ENCODE assay signal across 22 cellular contexts in genomic region chr14:106222736-106223135, GRCh38.
"Had no signal": no experiment of that assay in that cellular context is flagged by ENCODE, and none has a peak within 500 bp of the region (broad histone marks: within the 10 kb centered on the region; RNA-seq: fewer than 3 reads in every experiment).

No MANE protein-coding gene starts in this region.

- H3K36me3 Mint-ChIP-seq: activated naive CD8-positive, alpha-beta T cell treated with anti-CD3 and anti-CD28 coated beads for 36 hours had no signal

- H3K27me3 ChIP-seq: body of pancreas, esophagus squamous epithelium, right atrium auricular region, thyroid gland had no signal

- ATAC-seq: body of pancreas, heart right ventricle, WTC11 had no signal

- H3K9me3 ChIP-seq: body of pancreas, esophagus squamous epithelium, heart right ventricle, left ventricle myocardium inferior, right atrium auricular region, thyroid gland had no signal

- H3K4me3 Mint-ChIP-seq: activated CD4-positive, alpha-beta T cell treated with anti-CD3 and anti-CD28 coated beads, Interleukin-2, amount 10 ng/mL, durations not matched to agents 24 days and 14 days; activated naive CD8-positive, alpha-beta T cell treated with anti-CD3 and anti-CD28 coated beads for 36 hours; neural crest cell; WTC11 had no signal

- DNase-seq: activated CD4-positive, alpha-beta T cell treated with anti-CD3 and anti-CD28 coated beads, Interleukin-2, amount 10 ng/mL, durations not matched to agents 24 days and 14 days; activated naive CD8-positive, alpha-beta T cell treated with anti-CD3 and anti-CD28 coated beads for 36 hours; activated T-cell treated with anti-CD3 and anti-CD28 coated beads for 4 hours; body of pancreas; dermis blood vessel endothelial cell; effector memory CD4-positive, alpha-beta T cell; esophagus squamous epithelium; heart right ventricle; kidney glomerular epithelial cell; left ventricle myocardium inferior; mammary epithelial cell; midbrain; stimulated activated CD4-positive, alpha-beta T cell treated with anti-CD3 and anti-CD28 coated beads, Interleukin-12 subunit alpha, Interleukin-12 subunit beta, amount 100 ng/mL, for 4 hours; stimulated activated CD4-positive, alpha-beta T cell treated with anti-CD3 and anti-CD28 coated beads, Interleukin-1b, Interleukin-23, amount 100 ng/mL, for 48 hours; stimulated activated CD8-positive, alpha-beta memory T cell treated with anti-CD3 and anti-CD28 coated beads, Interleukin-4, amount 100 ng/mL, for 48 hours; stimulated activated naive CD4-positive, alpha-beta T cell; thyroid gland had no signal

- H3K27me3 Mint-ChIP-seq: activated naive CD8-positive, alpha-beta T cell treated with anti-CD3 and anti-CD28 coated beads for 36 hours; progenitor cell of endocrine pancreas had no signal

- H3K4me3 ChIP-seq: body of pancreas, esophagus squamous epithelium, heart right ventricle, left ventricle myocardium inferior, right atrium auricular region, thyroid gland had no signal

- H3K36me3 ChIP-seq: esophagus squamous epithelium, heart right ventricle, left ventricle myocardium inferior, right atrium auricular region, thyroid gland had no signal

- H3K9me3 Mint-ChIP-seq: activated CD4-positive, alpha-beta T cell treated with anti-CD3 and anti-CD28 coated beads, Interleukin-2, amount 10 ng/mL, durations not matched to agents 24 days and 14 days; activated naive CD8-positive, alpha-beta T cell treated with anti-CD3 and anti-CD28 coated beads for 36 hours; activated T-helper 2 cell treated with anti-CD3 and anti-CD28 coated beads, Interferon-gamma antibody, Interleukin-2, Interleukin-4, amounts not matched to agents 10 μg/mL and 5 μg/mL and 100 μg/mL, durations not matched to agents 14 hours and 24 hours and 36 hours had no signal

- H3K27ac Mint-ChIP-seq: activated CD4-positive, alpha-beta T cell treated with anti-CD3 and anti-CD28 coated beads, Interleukin-2, amount 10 ng/mL, durations not matched to agents 24 days and 14 days; activated naive CD8-positive, alpha-beta T cell treated with anti-CD3 and anti-CD28 coated beads for 36 hours; activated T-helper 2 cell treated with anti-CD3 and anti-CD28 coated beads, Interferon-gamma antibody, Interleukin-2, Interleukin-4, amounts not matched to agents 10 μg/mL and 5 μg/mL and 100 μg/mL, durations not matched to agents 14 hours and 24 hours and 36 hours; progenitor cell of endocrine pancreas; WTC11 had no signal

- H3K27ac ChIP-seq: body of pancreas, esophagus squamous epithelium, heart right ventricle, left ventricle myocardium inferior, right atrium auricular region, thyroid gland had no signal

- H3K4me1 ChIP-seq: body of pancreas, esophagus squamous epithelium, heart right ventricle, left ventricle myocardium inferior, right atrium auricular region, thyroid gland had no signal

- H3K4me1 Mint-ChIP-seq: neural crest cell, WTC11 had no signal
